ENCODE assay signal across 8 cellular contexts in genomic region chr1:154972517-154973343, GRCh38.
A peak's percentile ranks its signal among the peaks of the same experiment; 100 is the strongest.
DNase-seq lines count a peak whose midpoint lies in the region; ATAC-seq and TF ChIP-seq lines count a peak whose summit lies in the region.

No MANE protein-coding gene starts in this region.

- DNase-seq in DMS 273 (lab: John Stamatoyannopoulos, UW; ENCODE audit: unreplicated experiment) (peak; percentile 38), DMS 273 treated with DMSO at 0.1 percent for 48 hours (lab: John Stamatoyannopoulos, UW) (no peak), fibroblast of pulmonary artery (ENCODE audit: low read depth) (peak; percentile 98), GM10248 (ENCODE audit: extremely low spot score) (no peak)
- no peak for DNase-seq in activated effector memory CD4-positive, alpha-beta T cell treated with Interleukin-2 at 50 U/mL for 16 hours

- peaks cover 11% of the 10 kb centered on the region; the same call in 1 of the 2 replicates for H3F3A ChIP-seq in SU-DHL-6 (ENCODE audit: insufficient read depth)

- peaks cover 60 to 61% of the 10 kb centered on the region in 2 experiments for H3K4me1 ChIP-seq in neutrophil (ENCODE audit: control insufficient read depth in 1 of 2, insufficient read depth in 1 of 2, low read depth in 1 of 2, low read length in 1 of 2)

- TF ChIP-seq CTCF in SU-DHL-6 (IDR thresholded peaks at IDR 0.05; ENCODE audit: insufficient read depth, low read length, poor library complexity, severe bottlenecking) = no peak
- TF ChIP-seq CTCF in fibroblast of pulmonary artery (IDR thresholded peaks at IDR 0.05; ENCODE audit: low read length, missing control alignments) = no peak
- TF ChIP-seq CTCF in neutrophil (IDR thresholded peaks at IDR 0.05) = no peak
- no peak for TF ChIP-seq CTCF in GM10248 (IDR thresholded peaks at IDR 0.05; ENCODE audit: control extremely low read depth, extremely low read depth, low read depth, missing control alignments)

- peaks cover 57% of the 10 kb centered on the region for H3K79me2 ChIP-seq in SU-DHL-6 (ENCODE audit: insufficient read depth, low read length)

- CTCF ChIA-PET in GM10248 (lab: Yijun Ruan, JAX) = interaction anchor here (1.0 to 5.3 kb wide), 10 partner anchors 8 to 112 kb away, joined by 3 to 51 read pairs (median 6); partner anchors contain the start of genes ADAM15 and PYGO2

- no peaks in the 10 kb centered on the region for H3K9me3 ChIP-seq in SU-DHL-6 (ENCODE audit: insufficient read depth, low read length)
- no peaks in the 10 kb centered on the region for H3K9me3 ChIP-seq in neutrophil

- H3K27me3 ChIP-seq in SU-DHL-6 (ENCODE audit: low read length) (no peaks in the 10 kb centered on the region), neutrophil (no peaks in the 10 kb centered on the region)

- POLR2A ChIA-PET in GM10248 (lab: Yijun Ruan, JAX) = interaction anchor here (0.7 to 2.4 kb wide), 4 partner anchors 11 to 33 kb away, joined by 3 to 6 read pairs (median 4); partner anchors contain the start of gene PYGO2

- no peak for ATAC-seq in GM18502 (IDR thresholded peaks at IDR 0.05; ENCODE audit: poor library complexity, unreplicated experiment)

- H3K4me3 ChIP-seq in SU-DHL-6 (ENCODE audit: insufficient read depth, low read length, poor library complexity, severe bottlenecking) (no peak overlapping the region), fibroblast of pulmonary artery (replicated peaks; ENCODE audit: low read depth, low read length) (peak overlapping the region; percentile 83), neutrophil (ENCODE audit: low read depth in 1 of 2, low read length in 1 of 2) (peak overlapping the region; percentile 75 to 94)

- no peak overlapping the region for H2AFZ ChIP-seq in SU-DHL-6 (ENCODE audit: low read depth, low read length, severe bottlenecking)

- H3K27ac ChIP-seq in SU-DHL-6 (ENCODE audit: low read depth, low read length) (no peak overlapping the region), neutrophil (peak overlapping the region; percentile 98)

- H4K20me1 ChIP-seq in SU-DHL-6 (ENCODE audit: low read depth, low read length) = no peaks in the 10 kb centered on the region

- no peak overlapping the region for H3K9ac ChIP-seq in SU-DHL-6 (ENCODE audit: low read length)

- peak overlapping the region; percentile 87 for H3K4me2 ChIP-seq in SU-DHL-6 (ENCODE audit: low read depth, low read length, poor library complexity, severe bottlenecking)

- H3K36me3 ChIP-seq in SU-DHL-6 (ENCODE audit: low read length) = no peaks in the 10 kb centered on the region
- H3K36me3 ChIP-seq in neutrophil = peaks cover 16% of the 10 kb centered on the region

- no peaks in the 10 kb centered on the region for H3K9me2 ChIP-seq in SU-DHL-6 (replicated peaks; ENCODE audit: insufficient read depth, low read length)

Comparison
In these comparisons a context has a peak if more than half of its experiments do, and no peak if none do; other contexts are left out.
1. DNase-seq: peak in DMS 273 (single experiment) and fibroblast of pulmonary artery (single experiment); none in DMS 273 treated with DMSO at 0.1 percent for 48 hours (single experiment), activated effector memory CD4-positive, alpha-beta T cell treated with Interleukin-2 at 50 U/mL for 16 hours (single experiment) and GM10248 (single experiment).